26 cellular contexts compared by ENCODE assay signal in genomic region chr9:90783964-90784363, GRCh38. TPM values are rescaled to one million over a fixed set of nuclear protein-coding genes. Genes with fewer than 3 reads are reported as not detected.
"Had no signal": no experiment of that assay in that cellular context is flagged by ENCODE, and none has a peak within 500 bp of the region (broad histone marks: within the 10 kb centered on the region; RNA-seq: fewer than 3 reads in every experiment).

No MANE protein-coding gene starts in this region.

- H3K27me3 ChIP-seq: esophagus squamous epithelium, testis, tibial artery had no signal

- H3K27ac ChIP-seq: coronary artery, esophagus squamous epithelium, left ventricle myocardium inferior, lower lobe of right lung, prostate gland, skin epidermis, testis, tibial artery had no signal

- H3K36me3 ChIP-seq: esophagus squamous epithelium, left ventricle myocardium inferior, lower lobe of right lung, prostate gland, tibial artery had no signal

- ATAC-seq: lower lobe of right lung; naive thymus-derived CD8-positive, alpha-beta T cell; right cardiac atrium had no signal

- H3K9me3 Mint-ChIP-seq: naive thymus-derived CD8-positive, alpha-beta T cell; type B pancreatic cell had no signal

- DNase-seq: dermis blood vessel endothelial cell; effector memory CD4-positive, alpha-beta T cell; erythroblast; esophagus squamous epithelium; foreskin melanocyte; hypothalamus; immature natural killer cell; islet precursor cell; kidney glomerular epithelial cell; left colon; left ventricle myocardium inferior; lower lobe of right lung; naive thymus-derived CD8-positive, alpha-beta T cell; nephron progenitor cell; right cardiac atrium; stimulated activated CD4-positive, alpha-beta T cell treated with anti-CD3 and anti-CD28 coated beads, Interleukin-15, amount 100 ng/mL, for 24 hours; stimulated activated CD4-positive, alpha-beta T cell treated with anti-CD3 and anti-CD28 coated beads, Interleukin-2, amount 100 ng/mL, for 48 hours; stimulated activated naive CD4-positive, alpha-beta T cell; substantia nigra; testis; tibial artery had no signal

- H3K4me1 Mint-ChIP-seq: immature natural killer cell had no signal

- H3K4me3 Mint-ChIP-seq: immature natural killer cell; naive thymus-derived CD8-positive, alpha-beta T cell; nephron progenitor cell; type B pancreatic cell had no signal

- H3K4me3 ChIP-seq: coronary artery, esophagus squamous epithelium, left ventricle myocardium inferior, lower lobe of right lung, prostate gland, skin epidermis, testis, tibial artery had no signal

- H3K27me3 Mint-ChIP-seq: type B pancreatic cell had no signal

- H3K4me1 ChIP-seq: left ventricle myocardium inferior, lower lobe of right lung, prostate gland, testis, tibial artery had no signal

- H3K36me3 Mint-ChIP-seq: immature natural killer cell; naive thymus-derived CD8-positive, alpha-beta T cell; type B pancreatic cell had no signal

- H3K9me3 ChIP-seq: left ventricle myocardium inferior, lower lobe of right lung, prostate gland, testis, tibial artery had no signal

- H3K27ac Mint-ChIP-seq: naive thymus-derived CD8-positive, alpha-beta T cell; nephron progenitor cell; type B pancreatic cell had no signal

RNA-seq across cellular contexts. Expression of gene SYK, which starts 17.7 kb away (rescaled TPM):
- total RNA-seq: myocyte had no signal
